23 cellular contexts compared by ENCODE assay signal in genomic region chr10:101010329-101010728, GRCh38.
"Had no signal": no experiment of that assay in that cellular context is flagged by ENCODE, and none has a peak within 500 bp of the region (broad histone marks: within the 10 kb centered on the region; RNA-seq: fewer than 3 reads in every experiment).

No MANE protein-coding gene starts in this region.

- H3K9me3 Mint-ChIP-seq: activated B cell treated with CpG ODN at 0.5 μM for 24 hours; activated CD4-positive, alpha-beta memory T cell treated with anti-CD3 and anti-CD28 coated beads for 36 hours; activated CD4-positive, alpha-beta T cell treated with anti-CD3 and anti-CD28 coated beads, Interleukin-2, amount 10 ng/mL, durations not matched to agents 7 days and 5 days; activated T-cell treated with anti-CD3 and anti-CD28 coated beads, Interleukin-2, amount 50 U/mL, for 4 hours; T-helper 2 cell treated with Interferon-gamma antibody and Interleukin-4, amounts not matched to agents 5 μg/mL and 100 μg/mL, for 36 hours had no signal

- H3K36me3 Mint-ChIP-seq: activated CD4-positive, alpha-beta memory T cell treated with anti-CD3 and anti-CD28 coated beads for 36 hours; activated naive CD8-positive, alpha-beta T cell had no signal

- ATAC-seq: activated T-cell treated with anti-CD3 and anti-CD28 coated beads, Interleukin-2, amount 50 U/mL, for 4 hours; SK-N-SH treated with all-trans-retinoic acid at 6 μM for 48 hours had no signal

- H3K27ac ChIP-seq: brain microvascular endothelial cell, SJSA1 had no signal

- H3K4me3 ChIP-seq: SJSA1 had no signal

- DNase-seq: activated B cell treated with CpG ODN at 0.5 μM for 24 hours; activated CD4-positive, alpha-beta memory T cell treated with anti-CD3 and anti-CD28 coated beads for 36 hours; activated CD4-positive, alpha-beta T cell treated with anti-CD3 and anti-CD28 coated beads for 1 hour; activated CD4-positive, alpha-beta T cell treated with anti-CD3 and anti-CD28 coated beads, Interleukin-2, amount 10 ng/mL, durations not matched to agents 7 days and 5 days; activated CD8-positive, alpha-beta memory T cell treated with anti-CD3 and anti-CD28 coated beads for 24 hours; activated effector memory CD4-positive, alpha-beta T cell treated with anti-CD3 and anti-CD28 coated beads, Interleukin-2, amount 50 U/mL, for 16 hours; activated naive CD4-positive, alpha-beta T cell treated with Interleukin-2 at 50 U/mL for 16 hours; activated T-cell treated with anti-CD3 and anti-CD28 coated beads, Interleukin-2, amount 50 U/mL, for 4 hours; amygdala; brain microvascular endothelial cell; KG1; NCI-H1048; NCI-H146; NCI-H187 treated with DMSO at 0.1 percent for 48 hours; NCI-H2081 treated with DMSO at 0.1 percent for 48 hours; NCI-H446; NCI-H524; SHP77; SW 1271 had no signal

- H3K27me3 ChIP-seq: brain microvascular endothelial cell, SJSA1 had no signal

- H3K27ac Mint-ChIP-seq: activated B cell treated with CpG ODN at 0.5 μM for 24 hours; activated CD4-positive, alpha-beta memory T cell treated with anti-CD3 and anti-CD28 coated beads for 36 hours; activated CD4-positive, alpha-beta T cell treated with anti-CD3 and anti-CD28 coated beads, Interleukin-2, amount 10 ng/mL, durations not matched to agents 7 days and 5 days; activated naive CD8-positive, alpha-beta T cell; T-helper 2 cell treated with Interferon-gamma antibody and Interleukin-4, amounts not matched to agents 5 μg/mL and 100 μg/mL, for 36 hours had no signal

- H3K9me3 ChIP-seq: SJSA1 had no signal

- H3K4me3 Mint-ChIP-seq: activated B cell treated with CpG ODN at 0.5 μM for 24 hours; activated CD4-positive, alpha-beta memory T cell treated with anti-CD3 and anti-CD28 coated beads for 36 hours; activated CD4-positive, alpha-beta T cell treated with anti-CD3 and anti-CD28 coated beads, Interleukin-2, amount 10 ng/mL, durations not matched to agents 7 days and 5 days; activated naive CD8-positive, alpha-beta T cell; activated T-cell treated with anti-CD3 and anti-CD28 coated beads, Interleukin-2, amount 50 U/mL, for 4 hours; T-helper 2 cell treated with Interferon-gamma antibody and Interleukin-4, amounts not matched to agents 5 μg/mL and 100 μg/mL, for 36 hours had no signal
